ENCODE assay signal across 31 cellular contexts in the genomic region with DNA sequence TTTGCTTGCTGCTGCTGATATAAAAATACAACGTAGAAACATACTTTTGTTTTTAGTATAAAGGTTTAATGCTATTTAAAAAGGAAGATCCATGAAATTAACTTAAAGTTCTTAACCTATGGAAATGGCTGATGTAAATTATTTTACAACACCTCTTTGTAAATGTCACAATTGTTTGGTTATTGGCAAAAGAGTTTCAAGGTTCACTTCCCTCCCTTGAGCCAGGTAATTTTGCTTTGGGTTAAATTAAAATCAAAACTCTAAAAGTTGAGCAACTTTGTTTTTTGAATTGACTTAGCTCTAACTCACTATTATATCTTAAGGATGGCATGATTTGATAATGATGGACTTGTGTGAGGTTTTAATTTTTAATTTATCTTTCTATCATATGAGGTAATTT. TPM values are rescaled to one million over a fixed set of nuclear protein-coding genes. Genes with fewer than 3 reads are reported as not detected.
A peak's percentile ranks its signal among the peaks of the same experiment; 100 is the strongest.
DNase-seq lines count a peak whose midpoint lies in the region; ATAC-seq, FAIRE-seq and TF ChIP-seq lines count a peak whose summit lies in the region.
"Had no signal": no experiment of that assay in that cellular context is flagged by ENCODE, and none has a peak within 500 bp of the region (broad histone marks: within the 10 kb centered on the region; RNA-seq: fewer than 3 reads in every experiment).

No MANE protein-coding gene starts in this region.

- WGBS in right lobe of liver (ENCODE audit: insufficient coverage, low coverage, low lambda C conversion rate, missing lambda C conversion rate), result 94% methylated on average over 1 of the region's 1 CpG

- intact Hi-C loops in left colon (cut with DNase I, micrococcal nuclease), result no loop called here
- intact Hi-C loops in right lobe of liver (cut with DNase I), result no loop called here

- DNase-seq in GM18507 (ENCODE audit: extremely low spot score, insufficient read length, low read depth) (no peak), GM19239 (ENCODE audit: insufficient read length, low spot score) (no peak), left colon (no peak), right lobe of liver (no peak), T-cell (no peak)
- no peak for DNase-seq in stimulated activated CD4-positive, alpha-beta T cell treated with anti-CD3 and anti-CD28 coated beads, Interleukin-4, amount 100 ng/mL, for 24 hours
- DNase-seq: 8988T; ACHN; BE2C; C1 segment of cervical spinal cord; CD4-positive, alpha-beta memory T cell; CD4-positive, CD25-positive, alpha-beta regulatory T cell; CD8-positive, alpha-beta memory T cell; COR-L47; DMS 273 treated with DMSO at 0.1 percent for 48 hours; DMS153; DMS53; DMS79; DND-41; EL; GDM1 had no signal

- no peaks in the 10 kb centered on the region for H3K9me3 Mint-ChIP-seq in T-cell

- no peaks in the 10 kb centered on the region for H3K4me1 Mint-ChIP-seq in T-cell
- H3K4me1 Mint-ChIP-seq: CD14-positive monocyte; CD4-positive, alpha-beta memory T cell; CD4-positive, CD25-positive, alpha-beta regulatory T cell; CD8-positive, alpha-beta memory T cell had no signal

- H3K4me3 ChIP-seq in right lobe of liver, result no peak overlapping the region
- H3K4me3 ChIP-seq: BLaER1, GM12878 had no signal

- H3K4me3 Mint-ChIP-seq in T-cell, result no peak overlapping the region
- H3K4me3 Mint-ChIP-seq: CD14-positive monocyte; CD4-positive, alpha-beta memory T cell; CD4-positive, CD25-positive, alpha-beta regulatory T cell; CD8-positive, alpha-beta memory T cell had no signal

- no peaks in the 10 kb centered on the region for H3K36me3 ChIP-seq in right lobe of liver
- H3K36me3 ChIP-seq: BE2C had no signal

- no peak overlapping the region for H3K27ac Mint-ChIP-seq in T-cell
- H3K27ac Mint-ChIP-seq: CD14-positive monocyte; CD4-positive, alpha-beta memory T cell; CD4-positive, CD25-positive, alpha-beta regulatory T cell; CD8-positive, alpha-beta memory T cell had no signal

- H3K27ac ChIP-seq in right lobe of liver, result no peak overlapping the region
- H3K27ac ChIP-seq: BLaER1 had no signal

- no peaks in the 10 kb centered on the region for H3K27me3 ChIP-seq in right lobe of liver
- H3K27me3 ChIP-seq: BE2C, BLaER1 had no signal

- no peak for TF ChIP-seq POLR2A in right lobe of liver (IDR thresholded peaks at IDR 0.05)

- no peaks in the 10 kb centered on the region for H3K9me3 ChIP-seq in right lobe of liver
- H3K9me3 ChIP-seq: BE2C had no signal

- TF ChIP-seq CTCF in right lobe of liver (IDR thresholded peaks at IDR 0.05), result no peak

- FAIRE-seq in GM18507 (lab: Jason Lieb, UNC) (peak; percentile 41), GM19239 (lab: Jason Lieb, UNC) (peak; percentile 31)
- FAIRE-seq: A204.1, GM12878, GM12892 had no signal

- no peaks in the 10 kb centered on the region for H3K36me3 Mint-ChIP-seq in T-cell
- H3K36me3 Mint-ChIP-seq: CD14-positive monocyte; CD4-positive, alpha-beta memory T cell; CD4-positive, CD25-positive, alpha-beta regulatory T cell had no signal

- POLR2A ChIA-PET in T-cell (lab: Charles Lee), result no interaction called here

- peaks cover 4 to 7% of the 10 kb centered on the region in 2 donors for H3K27me3 Mint-ChIP-seq in T-cell
- H3K27me3 Mint-ChIP-seq: CD4-positive, alpha-beta memory T cell had no signal

- CTCF ChIA-PET in T-cell (lab: Charles Lee), result no interaction called here

- peaks cover 0 to 9% (median 0%) of the 10 kb centered on the region in 4 donors for H3K4me1 ChIP-seq in right lobe of liver
- H3K4me1 ChIP-seq: BE2C, BLaER1 had no signal

- ATAC-seq in left colon (peak; percentile 69), right lobe of liver (peak in 3 of 4 donors; percentile 25 to 65 (median 41)), GM21390 (IDR thresholded peaks at IDR 0.05; ENCODE audit: unreplicated experiment) (no peak), T-cell (replicated peaks in 1 of 4) (no peak), HG03175 (IDR thresholded peaks at IDR 0.05; ENCODE audit: unreplicated experiment) (no peak)

RNA-seq across cellular contexts. Expression of gene CYP2C18, which starts 39.2 kb away (rescaled TPM):
- 10 to 100 TPM in 1 of 2 donors, 1 to 10 TPM in 1; 4.9 to 24.3 TPM for total RNA-seq in left colon
- total RNA-seq in right lobe of liver, result 100 to 1,000 TPM in 2 of 6 experiments, 10 to 100 TPM in 4; 71.0 to 120 (median 93.9) TPM
- total RNA-seq in T-cell, result under 1 TPM in 1 of 5 donors, not detected in 4; 0.13 TPM
- total RNA-seq: A673; CD4-positive, alpha-beta memory T cell; CD4-positive, CD25-positive, alpha-beta regulatory T cell; Daoy; G401 had no signal

Comparison
In these comparisons a context has a peak if more than half of its experiments do, and no peak if none do; other contexts are left out.
1. ATAC-seq: peak in left colon (single experiment) and right lobe of liver (3 of 4); none in GM21390 (single experiment), T-cell (0 of 4) and HG03175 (single experiment).
2. RNA of gene CYP2C18, which starts 39.2 kb away (total RNA-seq): 71.0 to 120 TPM in right lobe of liver and 4.9 to 24.3 TPM in left colon; 0.13 TPM in T-cell; every median in the first group is over 4 times any median in the second.